21 cellular contexts compared by ENCODE assay signal in the genomic region with DNA sequence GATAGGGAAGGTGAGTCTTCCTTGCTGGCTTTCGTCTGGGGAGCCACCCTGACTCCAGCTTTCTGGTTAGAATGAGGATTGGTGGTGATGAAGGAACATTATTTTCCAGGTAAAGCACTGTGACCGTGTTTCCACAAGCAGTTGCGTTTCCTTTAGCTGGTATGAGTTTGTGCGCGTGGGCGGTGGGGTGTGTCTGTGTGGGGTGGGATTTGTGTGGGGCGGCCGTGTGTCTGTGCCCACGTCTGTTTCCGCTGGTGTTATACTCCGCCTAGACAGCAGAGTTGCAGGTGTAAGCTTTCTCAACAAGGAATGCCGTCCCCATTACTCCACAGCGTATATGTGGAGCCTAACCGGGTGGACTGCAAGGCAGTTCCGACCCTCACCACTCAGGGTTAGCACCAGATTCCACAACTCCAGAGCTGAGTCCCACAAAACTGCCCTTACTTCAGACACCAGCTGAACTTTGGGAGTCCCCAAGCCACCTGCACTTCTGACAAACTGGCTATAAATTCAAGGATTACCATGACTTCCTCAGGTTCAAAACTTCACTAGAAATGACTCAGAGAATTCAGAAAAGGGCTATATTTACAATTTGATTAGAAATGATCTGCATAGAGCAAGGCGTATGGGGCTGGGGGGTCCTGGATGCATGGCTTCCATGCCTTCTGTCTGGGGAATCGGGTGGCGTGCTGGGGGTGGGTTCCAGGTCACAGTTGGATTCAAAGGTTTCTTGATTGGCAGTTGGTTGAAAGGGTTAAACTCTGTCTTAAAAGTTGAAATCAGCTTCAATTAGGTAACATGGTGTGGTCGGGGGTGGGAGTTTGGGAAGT. TPM values are rescaled to one million over a fixed set of nuclear protein-coding genes. Genes with fewer than 3 reads are reported as not detected.
DNase-seq lines count a peak whose midpoint lies in the region; ATAC-seq and TF ChIP-seq lines count a peak whose summit lies in the region.
"Had no signal": no experiment of that assay in that cellular context is flagged by ENCODE, and none has a peak within 500 bp of the region (broad histone marks: within the 10 kb centered on the region; RNA-seq: fewer than 3 reads in every experiment).

No MANE protein-coding gene starts in this region.

- H3K27ac Mint-ChIP-seq in activated CD8-positive, alpha-beta T cell treated with anti-CD3 and anti-CD28 coated beads for 36 hours: no peak overlapping the region
- H3K27ac Mint-ChIP-seq in activated CD8-positive, alpha-beta T cell treated with anti-CD3 and anti-CD28 coated beads, Interleukin-2, amount 10 ng/mL, durations not matched to agents 7 days and 5 days: no peak overlapping the region
- H3K27ac Mint-ChIP-seq in CD4-positive, alpha-beta memory T cell: peak overlapping the region in 3 of 7 donors; percentile 35 to 59 (median 43)

- H3K27me3 Mint-ChIP-seq in activated CD8-positive, alpha-beta T cell treated with anti-CD3 and anti-CD28 coated beads for 36 hours: no peaks in the 10 kb centered on the region
- peaks cover 4% of the 10 kb centered on the region for H3K27me3 Mint-ChIP-seq in activated CD8-positive, alpha-beta T cell treated with anti-CD3 and anti-CD28 coated beads, Interleukin-2, amount 10 ng/mL, durations not matched to agents 7 days and 5 days (ENCODE audit: low read depth)
- H3K27me3 Mint-ChIP-seq in CD4-positive, alpha-beta memory T cell: no peaks in the 10 kb centered on the region

- H3K9me3 ChIP-seq in CD4-positive, alpha-beta memory T cell (ENCODE audit: control insufficient read depth in 1 of 2, low read length in 2 of 2): no peaks in the 10 kb centered on the region
- H3K9me3 ChIP-seq: A549, BE2C, Peyer's patch had no signal

- no peak overlapping the region for H3K4me3 ChIP-seq in CD4-positive, alpha-beta memory T cell (ENCODE audit: low read length in 2 of 2)
- H3K4me3 ChIP-seq: A549, Peyer's patch had no signal

- POLR2A ChIA-PET in activated CD8-positive, alpha-beta T cell treated with anti-CD3 and anti-CD28 coated beads for 36 hours (lab: Charles Lee): no interaction called here
- POLR2A ChIA-PET in activated CD8-positive, alpha-beta T cell treated with anti-CD3 and anti-CD28 coated beads, Interleukin-2, amount 10 ng/mL, durations not matched to agents 7 days and 5 days (lab: Charles Lee): no interaction called here
- POLR2A ChIA-PET in CD4-positive, alpha-beta memory T cell (lab: Charles Lee; ENCODE audit: partially characterized antibody): no interaction called here

- no peaks in the 10 kb centered on the region for H3K36me3 Mint-ChIP-seq in activated CD8-positive, alpha-beta T cell treated with anti-CD3 and anti-CD28 coated beads for 36 hours (ENCODE audit: low read depth)
- H3K36me3 Mint-ChIP-seq in activated CD8-positive, alpha-beta T cell treated with anti-CD3 and anti-CD28 coated beads, Interleukin-2, amount 10 ng/mL, durations not matched to agents 7 days and 5 days (ENCODE audit: low read depth): no peaks in the 10 kb centered on the region
- peaks cover 5 to 17% of the 10 kb centered on the region in 2 donors for H3K36me3 Mint-ChIP-seq in CD4-positive, alpha-beta memory T cell

- no peak overlapping the region for H3K4me3 Mint-ChIP-seq in activated CD8-positive, alpha-beta T cell treated with anti-CD3 and anti-CD28 coated beads for 36 hours
- H3K4me3 Mint-ChIP-seq in activated CD8-positive, alpha-beta T cell treated with anti-CD3 and anti-CD28 coated beads, Interleukin-2, amount 10 ng/mL, durations not matched to agents 7 days and 5 days: no peak overlapping the region
- no peak overlapping the region for H3K4me3 Mint-ChIP-seq in CD4-positive, alpha-beta memory T cell

- H3K4me1 ChIP-seq in CD4-positive, alpha-beta memory T cell (ENCODE audit: insufficient read depth, low read length): no peaks in the 10 kb centered on the region
- H3K4me1 ChIP-seq: A549, BE2C, Peyer's patch had no signal

- peaks cover 9% of the 10 kb centered on the region for H3K4me1 Mint-ChIP-seq in activated CD8-positive, alpha-beta T cell treated with anti-CD3 and anti-CD28 coated beads for 36 hours (ENCODE audit: low read depth)
- no peaks in the 10 kb centered on the region for H3K4me1 Mint-ChIP-seq in activated CD8-positive, alpha-beta T cell treated with anti-CD3 and anti-CD28 coated beads, Interleukin-2, amount 10 ng/mL, durations not matched to agents 7 days and 5 days (ENCODE audit: low read depth)
- peaks cover 0 to 7% (median 4%) of the 10 kb centered on the region in 4 donors for H3K4me1 Mint-ChIP-seq in CD4-positive, alpha-beta memory T cell

- no peak for TF ChIP-seq CTCF in activated CD8-positive, alpha-beta T cell treated with anti-CD3 and anti-CD28 coated beads for 36 hours (IDR thresholded peaks at IDR 0.05)

- DNase-seq in activated CD8-positive, alpha-beta T cell treated with anti-CD3 and anti-CD28 coated beads for 36 hours: peak; percentile 38
- DNase-seq in activated CD8-positive, alpha-beta T cell treated with anti-CD3 and anti-CD28 coated beads, Interleukin-2, amount 10 ng/mL, durations not matched to agents 7 days and 5 days: no peak
- peak; percentile 7 to 23 for DNase-seq in stimulated activated CD8-positive, alpha-beta memory T cell treated with anti-CD3 and anti-CD28 coated beads, Interleukin-7, amount 100 ng/mL, for 4 hours (ENCODE audit: low read depth in 2 of 2)
- DNase-seq in stimulated activated CD8-positive, alpha-beta memory T cell treated with anti-CD3 and anti-CD28 coated beads, Interleukin-4, amount 100 ng/mL, for 48 hours: no peak
- DNase-seq in mesenteric fat pad (ENCODE audit: low spot score) (peak; percentile 68), UCSD-AML1 (lab: John Stamatoyannopoulos, UW; ENCODE audit: unreplicated experiment) (no peak)
- DNase-seq in CD4-positive, alpha-beta memory T cell: no peak
- DNase-seq: BE2C, EL, GF-D8, IMR-90, NCI-H1105, NCI-H146, NCI-H2029, NCI-H226, NCI-H510A treated with DMSO at 0.1 percent for 48 hours, NCI-H82, Peyer's patch had no signal

- no peaks in the 10 kb centered on the region for H3K27me3 ChIP-seq in CD4-positive, alpha-beta memory T cell (ENCODE audit: insufficient read depth, low read length)
- H3K27me3 ChIP-seq: Peyer's patch had no signal

- CTCF ChIA-PET in activated CD8-positive, alpha-beta T cell treated with anti-CD3 and anti-CD28 coated beads for 36 hours (lab: Charles Lee): interaction anchor here (1.2 kb wide), 1 partner anchor 17 kb away, joined by 3 read pairs; no protein-coding TSS in a partner anchor
- CTCF ChIA-PET in activated CD8-positive, alpha-beta T cell treated with anti-CD3 and anti-CD28 coated beads, Interleukin-2, amount 10 ng/mL, durations not matched to agents 7 days and 5 days (lab: Charles Lee): no interaction called here
- CTCF ChIA-PET in CD4-positive, alpha-beta memory T cell (lab: Charles Lee; ENCODE audit: partially characterized antibody): no interaction called here

- no peak for ATAC-seq in activated CD8-positive, alpha-beta T cell treated with anti-CD3 and anti-CD28 coated beads for 36 hours
- no peak for ATAC-seq in activated CD8-positive, alpha-beta T cell treated with anti-CD3 and anti-CD28 coated beads, Interleukin-2, amount 10 ng/mL, durations not matched to agents 7 days and 5 days

- no peaks in the 10 kb centered on the region for H3K9me3 Mint-ChIP-seq in activated CD8-positive, alpha-beta T cell treated with anti-CD3 and anti-CD28 coated beads for 36 hours
- no peaks in the 10 kb centered on the region for H3K9me3 Mint-ChIP-seq in activated CD8-positive, alpha-beta T cell treated with anti-CD3 and anti-CD28 coated beads, Interleukin-2, amount 10 ng/mL, durations not matched to agents 7 days and 5 days (ENCODE audit: insufficient read depth)
- H3K9me3 Mint-ChIP-seq in CD4-positive, alpha-beta memory T cell: peaks cover 0 to 8% (median 2%) of the 10 kb centered on the region in 8 donors

- H3K27ac ChIP-seq in CD4-positive, alpha-beta memory T cell (ENCODE audit: low read depth, low read length): no peak overlapping the region
- H3K27ac ChIP-seq: A549, Peyer's patch had no signal

- no peaks in the 10 kb centered on the region for H3K36me3 ChIP-seq in CD4-positive, alpha-beta memory T cell (ENCODE audit: insufficient read depth, low read length)
- H3K36me3 ChIP-seq: BE2C, Peyer's patch had no signal

- intact Hi-C loops in activated CD8-positive, alpha-beta T cell treated with anti-CD3 and anti-CD28 coated beads for 36 hours (cut with micrococcal nuclease): no loop called here
- intact Hi-C loops in CD4-positive, alpha-beta memory T cell (cut with micrococcal nuclease): no loop called here

RNA-seq across cellular contexts. Expression of gene PROP1, which starts 29.8 kb away (rescaled TPM):
- not detected for total RNA-seq in activated CD8-positive, alpha-beta T cell treated with anti-CD3 and anti-CD28 coated beads for 36 hours
- total RNA-seq in activated CD8-positive, alpha-beta T cell treated with anti-CD3 and anti-CD28 coated beads, Interleukin-2, amount 10 ng/mL, durations not matched to agents 7 days and 5 days: not detected
- not detected for total RNA-seq in mesenteric fat pad
- total RNA-seq in CD4-positive, alpha-beta memory T cell: not detected
- polyA plus RNA-seq in CD4-positive, alpha-beta memory T cell: not detected
- total RNA-seq: H1, IMR-90, OCI-LY7, Peyer's patch had no signal
- polyA plus RNA-seq: A549, H1, IMR-90 had no signal

Comparison
In these comparisons a context has a peak if more than half of its experiments do, and no peak if none do; other contexts are left out.
1. DNase-seq: peak in activated CD8-positive, alpha-beta T cell treated with anti-CD3 and anti-CD28 coated beads for 36 hours (single experiment), stimulated activated CD8-positive, alpha-beta memory T cell treated with anti-CD3 and anti-CD28 coated beads, Interleukin-7, amount 100 ng/mL, for 4 hours (2 of 2) and mesenteric fat pad (single experiment); none in activated CD8-positive, alpha-beta T cell treated with anti-CD3 and anti-CD28 coated beads, Interleukin-2, amount 10 ng/mL, durations not matched to agents 7 days and 5 days (single experiment), stimulated activated CD8-positive, alpha-beta memory T cell treated with anti-CD3 and anti-CD28 coated beads, Interleukin-4, amount 100 ng/mL, for 48 hours (single experiment), UCSD-AML1 (single experiment) and CD4-positive, alpha-beta memory T cell (0 of 5).